8 cellular contexts compared by ENCODE assay signal in genomic region chr16:49855280-49855821, GRCh38. TPM values are rescaled to one million over a fixed set of nuclear protein-coding genes. Genes with fewer than 3 reads are reported as not detected.
A peak's percentile ranks its signal among the peaks of the same experiment; 100 is the strongest.
DNase-seq lines count a peak whose midpoint lies in the region; ATAC-seq and TF ChIP-seq lines count a peak whose summit lies in the region.

No MANE protein-coding gene starts in this region.

- no peaks in the 10 kb centered on the region for H3K79me2 ChIP-seq in PC-3 (ENCODE audit: low read length)

- peak overlapping the region; percentile 63 for H3K4me3 ChIP-seq in PC-3 (ENCODE audit: low read length)
- peak overlapping the region; percentile 59 for H3K4me3 ChIP-seq in fibroblast of pulmonary artery (replicated peaks; ENCODE audit: low read depth, low read length)
- peak overlapping the region; percentile 97 for H3K4me3 ChIP-seq in thoracic aorta

- H3K4me2 ChIP-seq in PC-3 (ENCODE audit: low read length) = peak overlapping the region; percentile 76

- H3K27ac Mint-ChIP-seq in naive thymus-derived CD8-positive, alpha-beta T cell = no peak overlapping the region

- H3K4me1 ChIP-seq in PC-3 (ENCODE audit: insufficient read depth, low read length) (no peaks in the 10 kb centered on the region), thoracic aorta (ENCODE audit: control insufficient read depth in 1 of 2, low read depth in 2 of 2) (peaks cover 4 to 32% of the 10 kb centered on the region in 2 donors)

- DNase-seq in AG08396 (ENCODE audit: low spot score) (peak; percentile 81), PC-3 (peak; percentile 46), fibroblast of pulmonary artery (ENCODE audit: low read depth) (peak; percentile 82), thoracic aorta (ENCODE audit: low spot score) (no peak)
- DNase-seq in activated T-helper 9 cell treated with anti-CD3 and anti-CD28 coated beads, Interleukin-2, amount 50 U/mL, for 16 hours (ENCODE audit: low read depth) = peak; percentile 17
- peak; percentile 22 to 77 (median 54) for DNase-seq in naive thymus-derived CD8-positive, alpha-beta T cell

- H3K27ac ChIP-seq in PC-3 (ENCODE audit: low read length) (no peak overlapping the region), thoracic aorta (peak overlapping the region; percentile 80 to 91)

- POLR2A ChIA-PET in PC-3 (lab: Charles Lee; ENCODE audit: unreplicated experiment) = no interaction called here
- POLR2A ChIA-PET in naive thymus-derived CD8-positive, alpha-beta T cell (lab: Charles Lee) = no interaction called here

- CTCF ChIA-PET in PC-3 (lab: Charles Lee) = interaction anchor here (0.8 kb wide), 1 partner anchor 772 kb away, joined by 5 read pairs; no protein-coding TSS in a partner anchor

- intact Hi-C loops in PC-3 (cut with micrococcal nuclease) = no loop called here

- no peak overlapping the region for H3K9ac ChIP-seq in PC-3 (ENCODE audit: low read length)

- H3K36me3 ChIP-seq in PC-3 (ENCODE audit: low read depth, low read length) = no peaks in the 10 kb centered on the region
- H3K36me3 ChIP-seq in thoracic aorta = no peaks in the 10 kb centered on the region

- H3K9me2 ChIP-seq in PC-3 (replicated peaks; ENCODE audit: low read length) = no peaks in the 10 kb centered on the region

- TF ChIP-seq CTCF in PC-3 (conservative IDR thresholded peaks at IDR 0.05; ENCODE audit: low read depth, low read length) (no peak), fibroblast of pulmonary artery (IDR thresholded peaks at IDR 0.05; ENCODE audit: low read length, missing control alignments) (no peak), thoracic aorta (IDR thresholded peaks at IDR 0.05) (no peak)

- H4K20me1 ChIP-seq in PC-3 (ENCODE audit: low read length) = no peaks in the 10 kb centered on the region

- H3K27me3 Mint-ChIP-seq in naive thymus-derived CD8-positive, alpha-beta T cell = peaks cover 22 to 54% (median 30%) of the 10 kb centered on the region in 5 donors

- H3K27me3 ChIP-seq in PC-3 (ENCODE audit: low read length) (peaks cover 76% of the 10 kb centered on the region), thoracic aorta (replicated peaks; ENCODE audit: insufficient read depth) (no peaks in the 10 kb centered on the region)

- H3K9me3 ChIP-seq in PC-3 (ENCODE audit: low read length) = no peaks in the 10 kb centered on the region
- no peaks in the 10 kb centered on the region for H3K9me3 ChIP-seq in thoracic aorta

- peak overlapping the region; percentile 75 for H2AFZ ChIP-seq in PC-3 (ENCODE audit: low read length)

- peak overlapping the region in 8 of 10 donors; percentile 22 to 82 (median 54) for H3K4me3 Mint-ChIP-seq in naive thymus-derived CD8-positive, alpha-beta T cell

- no peaks in the 10 kb centered on the region for H3K9me3 Mint-ChIP-seq in naive thymus-derived CD8-positive, alpha-beta T cell

- H3K36me3 Mint-ChIP-seq in naive thymus-derived CD8-positive, alpha-beta T cell = no peaks in the 10 kb centered on the region

- no peaks in the 10 kb centered on the region for H3F3A ChIP-seq in PC-3 (ENCODE audit: low read length, unreplicated experiment)

- peaks cover 4 to 13% (median 11%) of the 10 kb centered on the region in 4 donors for H3K4me1 Mint-ChIP-seq in naive thymus-derived CD8-positive, alpha-beta T cell

- no TSS peak for BruUV-seq in PC-3 (replicated peaks; lab: Mats Ljungman, UMichigan)

- ATAC-seq in GM19324 (IDR thresholded peaks at IDR 0.05; ENCODE audit: low FRiP score, unreplicated experiment) (peak; percentile 76), HG03460 (IDR thresholded peaks at IDR 0.05; ENCODE audit: unreplicated experiment) (peak; percentile 73), PC-3 (peak; percentile 51), thoracic aorta (ENCODE audit: insufficient number of reproducible peaks, low FRiP score, low read depth) (peak; percentile 17)
- peak; percentile 63 to 71 for ATAC-seq in naive thymus-derived CD8-positive, alpha-beta T cell

RNA-seq across cellular contexts. Expression of gene ZNF423, which starts 0.6 kb away (rescaled TPM):
- total RNA-seq in PC-3 (2014; rRNA removed) = not detected in 2 replicates
- total RNA-seq in naive thymus-derived CD8-positive, alpha-beta T cell = not detected
- not detected for polyA plus RNA-seq in naive thymus-derived CD8-positive, alpha-beta T cell
- 10 to 100 TPM; 16.2 to 22.9 TPM for total RNA-seq in thoracic aorta

Comparison
In these comparisons a context has a peak if more than half of its experiments do, and no peak if none do; other contexts are left out.
1. ATAC-seq: peak in every context shown above with its lines; median percentile 76 in GM19324; 73 in HG03460; 67 in naive thymus-derived CD8-positive, alpha-beta T cell; 51 in PC-3; 17 in thoracic aorta.
2. RNA of gene ZNF423, which starts 0.6 kb away (total RNA-seq): 16.2 to 22.9 TPM in thoracic aorta; not detected in naive thymus-derived CD8-positive, alpha-beta T cell and not detected in PC-3; every median in the first group is over 10 times any median in the second.
3. Peak in every context shown above with its lines, with median percentiles within 50 percentile points of each other: H3K4me3 ChIP-seq.